Comparison of ENCODE assay signal across 7 cellular contexts in genomic region chr1:224480888-224481459, GRCh38. TPM values are rescaled to one million over a fixed set of nuclear protein-coding genes. Genes with fewer than 3 reads are reported as not detected.
DNase-seq lines count a peak whose midpoint lies in the region; ATAC-seq, FAIRE-seq and TF ChIP-seq lines count a peak whose summit lies in the region.
"Not testable (repeated sequence)": the region's sequence is repeated elsewhere in the genome, so short reads cannot be mapped to it uniquely, and the experiment has no call there.

No MANE protein-coding gene starts in this region.

- ATAC-seq in activated T-helper 17 cell treated with anti-CD3 and anti-CD28 coated beads, Interleukin-2, amount 50 U/mL, for 72 hours (replicated peaks); K562: not testable (repeated sequence)
- peak; percentile 61 for ATAC-seq in esophagus mucosa

- CTCF ChIA-PET in K562 (lab: Yijun Ruan, JAX; ENCODE audit: low intra/inter-chr PET ratio); mammary epithelial cell (lab: Charles Lee; ENCODE audit: low non-redundant PET): not testable (repeated sequence)

- not testable (repeated sequence) for H3K4me2 ChIP-seq in K562 (ENCODE audit: insufficient read depth, low read length); mammary epithelial cell (ENCODE audit: insufficient read depth, low read depth, low read length)
- H3K4me2 ChIP-seq in keratinocyte (ENCODE audit: control insufficient read depth, extremely low read depth, insufficient read depth, low read depth, low read length), result peak overlapping the region; percentile 22

- H3K27ac ChIP-seq in K562 (ENCODE audit: extremely low read depth, low read depth, low read length); mammary epithelial cell (ENCODE audit: insufficient read depth, low read depth, low read length): not testable (repeated sequence)
- peak overlapping the region; percentile 10 for H3K27ac ChIP-seq in keratinocyte (ENCODE audit: control insufficient read depth, insufficient read depth, low read length)

- dilution Hi-C loops in mammary epithelial cell (cut with HindIII; ENCODE audit: low sequenced_read_pairs); keratinocyte (cut with MboI; ENCODE audit: extremely low pct_ligation_motif_present, low sequenced_read_pairs): not testable (repeated sequence)

- intact Hi-C loops in K562 (cut with micrococcal nuclease); mammary epithelial cell (cut with micrococcal nuclease): not testable (repeated sequence)

- not testable (repeated sequence) for H3K4me3 ChIP-seq in K562; mammary epithelial cell (replicated peaks in 1 of 3; ENCODE audit: insufficient read depth in 1 of 3, low read depth in 2 of 3, low read length in 3 of 3); epithelial cell of esophagus (ENCODE audit: low read length); keratinocyte (ENCODE audit: control insufficient read depth in 2 of 3, extremely low read depth in 1 of 3, insufficient read depth in 2 of 3, low read depth in 1 of 3, low read length in 3 of 3)

- H4K20me1 ChIP-seq in K562 (replicated peaks; ENCODE audit: control insufficient read depth, insufficient read depth, low read length); mammary epithelial cell (ENCODE audit: insufficient read depth, low read length); keratinocyte (ENCODE audit: control insufficient read depth, extremely low read depth, insufficient read depth, low read length): not testable (repeated sequence)

- not testable (repeated sequence) for TF ChIP-seq CTCF in K562 (IDR thresholded peaks at IDR 0.05 in 2 of 3, conservative IDR thresholded peaks at IDR 0.05 in 1 of 3; ENCODE audit: insufficient read depth in 2 of 3, low read depth in 1 of 3, low read length in 3 of 3); mammary epithelial cell (conservative IDR thresholded peaks at IDR 0.05 in 1 of 2, IDR thresholded peaks at IDR 0.05 in 1 of 2; ENCODE audit: extremely low read depth in 1 of 2, insufficient read depth in 1 of 2, low read depth in 1 of 2, low read length in 2 of 2); epithelial cell of esophagus (IDR thresholded peaks at IDR 0.05; ENCODE audit: insufficient read depth, low read depth, low read length, missing control alignments); keratinocyte (optimal IDR thresholded peaks at IDR 0.05 in 1 of 3, IDR thresholded peaks at IDR 0.05 in 1 of 3, conservative IDR thresholded peaks at IDR 0.05 in 1 of 3; ENCODE audit: extremely low read depth in 1 of 3, insufficient read depth in 2 of 3, low read length in 3 of 3)

- FAIRE-seq in K562 (lab: Jason Lieb, UNC), result not testable (repeated sequence)
- peak; percentile 74 for FAIRE-seq in keratinocyte (lab: Jason Lieb, UNC)

- H3K27me3 ChIP-seq in K562 (ENCODE audit: control insufficient read depth in 2 of 2, insufficient read depth in 2 of 2, low read length in 2 of 2); mammary epithelial cell (ENCODE audit: insufficient read depth, low read length); keratinocyte (ENCODE audit: control insufficient read depth, extremely low read depth, insufficient read depth, low read length): not testable (repeated sequence)

- not testable (repeated sequence) for BruUV-seq in K562 (replicated peaks; lab: Mats Ljungman, UMichigan)
- BruUV-seq in mammary epithelial cell (replicated peaks; lab: Mats Ljungman, UMichigan), result TSS peak; percentile 85

- not testable (repeated sequence) for H3K4me3 Mint-ChIP-seq in activated T-helper 17 cell treated with anti-CD3 and anti-CD28 coated beads, Interleukin-2, amount 50 U/mL, for 72 hours

- not testable (repeated sequence) for H3K9me1 ChIP-seq in K562 (ENCODE audit: control insufficient read depth, insufficient read depth, low read length); keratinocyte (ENCODE audit: control insufficient read depth, extremely low read depth, insufficient read depth, low read length)

- H2AFZ ChIP-seq in K562 (ENCODE audit: low read depth, low read length); mammary epithelial cell (ENCODE audit: low read depth, low read length); keratinocyte (ENCODE audit: control insufficient read depth, low read length): not testable (repeated sequence)

- H3K36me3 Mint-ChIP-seq in activated T-helper 17 cell treated with anti-CD3 and anti-CD28 coated beads, Interleukin-2, amount 50 U/mL, for 72 hours (ENCODE audit: low read depth), result not testable (repeated sequence)

- peak overlapping the region; percentile 11 for H3K27ac Mint-ChIP-seq in activated T-helper 17 cell treated with anti-CD3 and anti-CD28 coated beads, Interleukin-2, amount 50 U/mL, for 72 hours

- POLR2A ChIA-PET in K562 (lab: Yijun Ruan, JAX), result interaction anchor here (1.2 kb wide), 1 partner anchor 49 kb away, joined by 3 read pairs; no protein-coding TSS in a partner anchor

- in situ Hi-C loops in K562 (cut with MboI); mammary epithelial cell (cut with MboI; ENCODE audit: low sequenced_read_pairs in 2 of 2): not testable (repeated sequence)

- H3K79me2 ChIP-seq in K562 (ENCODE audit: control insufficient read depth, insufficient read depth, low read length); mammary epithelial cell (ENCODE audit: insufficient read depth, low read length); keratinocyte (ENCODE audit: control insufficient read depth, insufficient read depth, low read length): not testable (repeated sequence)

- 36% methylated on average over 4 of the region's 4 CpGs for WGBS in K562 (ENCODE audit: insufficient coverage, low coverage, missing lambda C conversion rate)
- WGBS in mammary epithelial cell (ENCODE audit: low coverage, missing lambda C conversion rate), result 95% methylated on average over 4 of the region's 4 CpGs

- H3K4me1 Mint-ChIP-seq in activated T-helper 17 cell treated with anti-CD3 and anti-CD28 coated beads, Interleukin-2, amount 50 U/mL, for 72 hours, result not testable (repeated sequence)

- H3K4me1 ChIP-seq in K562 (replicated peaks in 1 of 2; ENCODE audit: control insufficient read depth in 2 of 2, insufficient read depth in 2 of 2, low read length in 2 of 2), result not testable (repeated sequence)
- H3K4me1 ChIP-seq in mammary epithelial cell (ENCODE audit: insufficient read depth, low read length), result peaks cover 24% of the 10 kb centered on the region
- peaks cover 17% of the 10 kb centered on the region for H3K4me1 ChIP-seq in keratinocyte (ENCODE audit: control insufficient read depth, extremely low read depth, insufficient read depth, low read length)

- not testable (repeated sequence) for H3K27me3 Mint-ChIP-seq in activated T-helper 17 cell treated with anti-CD3 and anti-CD28 coated beads, Interleukin-2, amount 50 U/mL, for 72 hours

- not testable (repeated sequence) for H3K9me3 Mint-ChIP-seq in activated T-helper 17 cell treated with anti-CD3 and anti-CD28 coated beads, Interleukin-2, amount 50 U/mL, for 72 hours

- H3K9ac ChIP-seq in K562 (ENCODE audit: insufficient read depth in 1 of 2, low read depth in 2 of 2, low read length in 2 of 2); mammary epithelial cell (ENCODE audit: insufficient read depth, low read length); keratinocyte (ENCODE audit: control insufficient read depth, extremely low read depth, insufficient read depth, low read length): not testable (repeated sequence)

- TF ChIP-seq POLR2A in K562 (conservative IDR thresholded peaks at IDR 0.05), result not testable (repeated sequence)

- H3K36me3 ChIP-seq in K562 (ENCODE audit: control insufficient read depth, insufficient read depth, low read length); mammary epithelial cell (ENCODE audit: insufficient read depth, low read length); keratinocyte (ENCODE audit: control insufficient read depth in 2 of 2, extremely low read depth in 1 of 2, insufficient read depth in 2 of 2, low read length in 2 of 2): not testable (repeated sequence)

- peak; percentile 21 for DNase-seq in ELR (ENCODE audit: low read depth)
- DNase-seq in K562 (ENCODE audit: extremely low read depth in 1 of 4, low spot score in 3 of 4); keratinocyte (ENCODE audit: low read depth, low spot score): not testable (repeated sequence)
- peak; percentile 78 for DNase-seq in mammary epithelial cell
- DNase-seq in epithelial cell of esophagus (ENCODE audit: low read depth), result peak; percentile 69

- not testable (repeated sequence) for H3K9me3 ChIP-seq in K562 (replicated peaks; ENCODE audit: control insufficient read depth, insufficient read depth, low read depth, low read length); mammary epithelial cell (replicated peaks; ENCODE audit: insufficient read depth, low read length); keratinocyte (ENCODE audit: control insufficient read depth, low read depth, low read length)

- not testable (repeated sequence) for TF ChIP-seq EP300 in K562 (IDR thresholded peaks at IDR 0.05; ENCODE audit: low read length)

- not testable (repeated sequence) for TF ChIP-seq RAD21 in K562 (CRISPR knock-in tag; conservative IDR thresholded peaks at IDR 0.05 in 1 of 2, IDR thresholded peaks at IDR 0.05 in 1 of 2)

RNA-seq across cellular contexts. Expression of gene WDR26, which starts 46.4 kb away (rescaled TPM):
- total RNA-seq in activated T-helper 17 cell treated with anti-CD3 and anti-CD28 coated beads, Interleukin-2, amount 50 U/mL, for 72 hours, result 100 to 1,000 TPM in 1 of 2 donors, 10 to 100 TPM in 1; 75.6 to 154 TPM
- 190 and 413 TPM in 2 replicates for total RNA-seq in K562 (2011; cell fraction: chromatin; rRNA removed; ENCODE audit: low replicate concordance)
- 79.0 and 101 TPM in 2 replicates for total RNA-seq in K562 (2011; cell fraction: nucleolus; rRNA removed)
- 192 and 302 TPM in 2 replicates for total RNA-seq in K562 (2011; cell fraction: nucleoplasm; rRNA removed)
- total RNA-seq in K562 (2014; rRNA removed) (21.2 and 26.6 TPM in 2 replicates), K562 (2014; rRNA removed; fragmentation: Illumina TruSeq; extraction: Trizol) (39.8 and 41.0 TPM in 2 replicates), K562 (2015; rRNA removed; fragmentation: Illumina TruSeq; extraction: Trizol) (30.4 and 31.2 TPM in 2 replicates), K562 (2021) (54.6 and 66.0 TPM in 2 replicates), mammary epithelial cell (10 to 100 TPM; 56.5 to 74.5 TPM), esophagus mucosa (52.9 TPM)
- polyA plus RNA-seq in K562 (2011; rRNA removed) (40.3 and 54.4 TPM in 2 replicates), K562 (2014; fragmentation: Illumina TruSeq; extraction: Trizol) (52.3 and 55.7 TPM in 2 replicates), K562 (2014; fragmentation: Nextera tagmentation; extraction: Ambion mirVana) (10 to 100 TPM; 11.5 to 14.3 TPM), K562 (2014; rRNA removed) (39.7 and 58.2 TPM in 2 replicates), mammary epithelial cell (24.1 TPM), keratinocyte (35.1 to 46.4 TPM (median 41.0 TPM) in 3 replicates)
- 10.4 and 16.7 TPM in 2 replicates for polyA plus RNA-seq in K562 (2011; cell fraction: cytosol; rRNA removed)
- 86.9 and 97.7 TPM in 2 replicates for polyA plus RNA-seq in K562 (2011; cell fraction: nucleus; rRNA removed)
- 42.7 and 48.1 TPM in 2 replicates for polyA plus RNA-seq in K562 (2012)
- polyA minus RNA-seq in K562 (2011; rRNA and poly(A)+ RNA removed), result 88.0 and 101 TPM in 2 replicates
- 50.0 and 56.2 TPM in 2 replicates for polyA minus RNA-seq in K562 (2011; cell fraction: cytosol; rRNA and poly(A)+ RNA removed)
- polyA minus RNA-seq in K562 (2011; cell fraction: nucleus; rRNA and poly(A)+ RNA removed), result 73.2 and 92.6 TPM in 2 replicates
- polyA minus RNA-seq in mammary epithelial cell (93.5 TPM), keratinocyte (49.4 to 89.4 TPM (median 51.2 TPM) in 3 replicates)
- polyA plus RNA-seq in keratinocyte (2011; ENCODE audit: low read depth), result 67.6 TPM
- 38.4 and 57.2 TPM in 2 replicates for polyA plus RNA-seq in keratinocyte (2011; cell fraction: cytosol; rRNA removed)
- polyA plus RNA-seq in keratinocyte (2011; cell fraction: nucleus; rRNA removed), result 70.8 and 91.2 TPM in 2 replicates
- polyA plus RNA-seq in keratinocyte (2012; ENCODE audit: low replicate concordance), result 46.2 and 62.6 TPM in 2 replicates
- polyA minus RNA-seq in keratinocyte (2011; cell fraction: cytosol; rRNA and poly(A)+ RNA removed), result 67.1 TPM
- 66.3 and 135 TPM in 2 replicates for polyA minus RNA-seq in keratinocyte (2011; cell fraction: nucleus; rRNA and poly(A)+ RNA removed)
